ENCODE assay signal across 18 cellular contexts in genomic region chr5:177183766-177184165, GRCh38. TPM values are rescaled to one million over a fixed set of nuclear protein-coding genes. Genes with fewer than 3 reads are reported as not detected.
DNase-seq lines count a peak whose midpoint lies in the region; ATAC-seq and TF ChIP-seq lines count a peak whose summit lies in the region.
"Had no signal": no experiment of that assay in that cellular context is flagged by ENCODE, and none has a peak within 500 bp of the region (broad histone marks: within the 10 kb centered on the region; RNA-seq: fewer than 3 reads in every experiment).

No MANE protein-coding gene starts in this region.

- H3K9ac ChIP-seq in SK-N-SH = no peak overlapping the region

- H3K36me3 Mint-ChIP-seq in GM23338 (ENCODE audit: low read depth) = peaks cover 27% of the 10 kb centered on the region
- H3K36me3 Mint-ChIP-seq in central memory CD8-positive, alpha-beta T cell (ENCODE audit: insufficient read depth) = peaks cover 14% of the 10 kb centered on the region

- no peak overlapping the region for H3K4me3 Mint-ChIP-seq in GM23338
- H3K4me3 Mint-ChIP-seq in central memory CD8-positive, alpha-beta T cell = no peak overlapping the region
- H3K4me3 Mint-ChIP-seq: HFFc6 had no signal

- H3K27me3 ChIP-seq in SK-N-SH (ENCODE audit: insufficient read depth) (no peaks in the 10 kb centered on the region), GM23338 (ENCODE audit: insufficient read depth) (no peaks in the 10 kb centered on the region), neutrophil (no peaks in the 10 kb centered on the region), WERI-Rb-1 (ENCODE audit: insufficient read depth, low read depth, severe bottlenecking) (no peaks in the 10 kb centered on the region)
- H3K27me3 ChIP-seq: Peyer's patch had no signal

- POLR2A ChIA-PET in SK-N-SH (lab: Yijun Ruan, JAX) = no interaction called here

- no peak overlapping the region for H2AFZ ChIP-seq in SK-N-SH (ENCODE audit: low read depth)
- H2AFZ ChIP-seq in GM23338 = no peak overlapping the region

- TF ChIP-seq EP300 in SK-N-SH (IDR thresholded peaks at IDR 0.05; ENCODE audit: borderline replicate concordance in 1 of 2, low read depth in 1 of 2, low read length in 1 of 2) = no peak

- no peak overlapping the region for H3K4me2 ChIP-seq in SK-N-SH
- H3K4me2 ChIP-seq in GM23338 = no peak overlapping the region

- TF ChIP-seq CTCF in SK-N-SH (IDR thresholded peaks at IDR 0.05) = no peak
- TF ChIP-seq CTCF in GM23338 (conservative IDR thresholded peaks at IDR 0.05; ENCODE audit: low read depth in 2 of 2) = no peak
- TF ChIP-seq CTCF in neutrophil (IDR thresholded peaks at IDR 0.05) = no peak
- no peak for TF ChIP-seq CTCF in WERI-Rb-1 (IDR thresholded peaks at IDR 0.05; ENCODE audit: low read depth, low read length)

- H3K27ac ChIP-seq in SK-N-SH (ENCODE audit: low read depth in 2 of 2, low read length in 1 of 2) = no peak overlapping the region
- H3K27ac ChIP-seq in GM23338 (ENCODE audit: low read depth) = peak overlapping the region; percentile 40; the same call in 1 of the 2 replicates
- H3K27ac ChIP-seq in neutrophil = peak overlapping the region; percentile 55
- no peak overlapping the region for H3K27ac ChIP-seq in WERI-Rb-1
- H3K27ac ChIP-seq: 22Rv1, Peyer's patch had no signal

- no peaks in the 10 kb centered on the region for H3K9me3 Mint-ChIP-seq in GM23338
- no peaks in the 10 kb centered on the region for H3K9me3 Mint-ChIP-seq in central memory CD8-positive, alpha-beta T cell
- H3K9me3 Mint-ChIP-seq: HFFc6 had no signal

- H3K4me3 ChIP-seq in SK-N-SH (ENCODE audit: low read depth in 2 of 2, low read length in 1 of 2) = no peak overlapping the region
- H3K4me3 ChIP-seq in GM23338 = no peak overlapping the region
- H3K4me3 ChIP-seq in neutrophil (ENCODE audit: low read depth in 1 of 2, low read length in 1 of 2) = no peak overlapping the region
- H3K4me3 ChIP-seq in WERI-Rb-1 (ENCODE audit: low read depth, low read length) = no peak overlapping the region
- H3K4me3 ChIP-seq: Peyer's patch had no signal

- no peaks in the 10 kb centered on the region; a peak in 1 of 4 replicates for H3K4me1 ChIP-seq in SK-N-SH (ENCODE audit: control insufficient read depth in 1 of 2, insufficient read depth in 2 of 2, low read depth in 1 of 2, low read length in 1 of 2)
- 0 out of 2 replicates have a peak, but pooled peaks cover 2% of the 10 kb centered on the region for H3K4me1 ChIP-seq in GM23338 (ENCODE audit: insufficient read depth)
- peaks cover 0 to under 1% of the 10 kb centered on the region in 2 experiments for H3K4me1 ChIP-seq in neutrophil (ENCODE audit: control insufficient read depth in 1 of 2, insufficient read depth in 1 of 2, low read depth in 1 of 2, low read length in 1 of 2)
- H3K4me1 ChIP-seq: Peyer's patch had no signal

- H3K9me2 ChIP-seq in SK-N-SH (no peaks in the 10 kb centered on the region), GM23338 (ENCODE audit: insufficient read depth) (no peaks in the 10 kb centered on the region)

- no peak overlapping the region for H3K27ac Mint-ChIP-seq in GM23338
- peak overlapping the region; percentile 18 for H3K27ac Mint-ChIP-seq in central memory CD8-positive, alpha-beta T cell (ENCODE audit: low read depth)
- H3K27ac Mint-ChIP-seq: HFFc6 had no signal

- H3K79me2 ChIP-seq in SK-N-SH (ENCODE audit: insufficient read depth) (peaks cover 88% of the 10 kb centered on the region), GM23338 (replicated peaks; ENCODE audit: insufficient read depth) (peaks cover 96% of the 10 kb centered on the region)

- H3K36me3 ChIP-seq in SK-N-SH (replicated peaks in 1 of 2; ENCODE audit: control insufficient read depth in 1 of 2, insufficient read depth in 2 of 2, low read length in 1 of 2) (peaks cover 5 to 10% of the 10 kb centered on the region in 2 experiments), GM23338 (ENCODE audit: insufficient read depth) (no peaks in the 10 kb centered on the region), neutrophil (peaks cover 9% of the 10 kb centered on the region), WERI-Rb-1 (no peaks in the 10 kb centered on the region)

- H3F3A ChIP-seq in SK-N-SH (replicated peaks; ENCODE audit: insufficient read depth) (peaks cover 18% of the 10 kb centered on the region), GM23338 (replicated peaks; ENCODE audit: low read depth) (peaks cover 20% of the 10 kb centered on the region)

- WGBS in SK-N-SH (ENCODE audit: low lambda C conversion rate) = 94% methylated on average over 2 of the region's 2 CpGs

- H3K9me3 ChIP-seq in SK-N-SH (no peaks in the 10 kb centered on the region), neutrophil (no peaks in the 10 kb centered on the region), WERI-Rb-1 (ENCODE audit: severe bottlenecking) (no peaks in the 10 kb centered on the region)
- H3K9me3 ChIP-seq: Peyer's patch had no signal

- peaks cover 18% of the 10 kb centered on the region for H4K20me1 ChIP-seq in SK-N-SH (ENCODE audit: insufficient read depth)
- H4K20me1 ChIP-seq in GM23338 (replicated peaks; ENCODE audit: insufficient read depth) = peaks cover 55% of the 10 kb centered on the region

- no peaks in the 10 kb centered on the region for H3K27me3 Mint-ChIP-seq in GM23338 (ENCODE audit: insufficient read depth, low read depth, poor library complexity)
- no peaks in the 10 kb centered on the region for H3K27me3 Mint-ChIP-seq in central memory CD8-positive, alpha-beta T cell

- ATAC-seq in SK-N-SH treated with all-trans-retinoic acid at 6 μM for 48 hours (no peak), GM23338 (no peak), GM21717 (IDR thresholded peaks at IDR 0.05; ENCODE audit: unreplicated experiment) (no peak)
- no peak for ATAC-seq in central memory CD8-positive, alpha-beta T cell (replicated peaks; ENCODE audit: extremely low read depth, poor library complexity, severe bottlenecking)
- ATAC-seq: Right ventricle myocardium inferior had no signal

- H3K4me1 Mint-ChIP-seq in GM23338 = peaks cover 13% of the 10 kb centered on the region; the same call in 2 of the 3 replicates
- peaks cover 40% of the 10 kb centered on the region for H3K4me1 Mint-ChIP-seq in central memory CD8-positive, alpha-beta T cell

- CTCF ChIA-PET in SK-N-SH (lab: Yijun Ruan, JAX) = no interaction called here

- TF ChIP-seq RAD21 in SK-N-SH (IDR thresholded peaks at IDR 0.05; ENCODE audit: low read length) = no peak

- DNase-seq in SK-N-SH (no peak), GM23338 (ENCODE audit: low spot score) (no peak), WERI-Rb-1 (no peak), cerebellum (ENCODE audit: low spot score) (no peak)
- no peak for DNase-seq in central memory CD8-positive, alpha-beta T cell (ENCODE audit: low spot score in 2 of 2)
- DNase-seq: AML-193; HFFc6; KBM-7; NCI-H1105; NCI-H2081; NCI-H748 treated with DMSO at 0.1 percent for 48 hours; NK-92 treated with Interleukin-12 subunit alpha and Interleukin-12 subunit beta, amount 100 ng/mL, for 24 hours; Peyer's patch had no signal

TF ChIP-seq in SK-N-SH treated with all-trans-retinoic acid at 6 μM for 48 hours, 23 proteins besides CTCF, POLR2A, EP300 and RAD21:
- TF ChIP-seq ZNF8 (CRISPR knock-in tag; IDR thresholded peaks at IDR 0.05) = peak; percentile 66; the same call in 1 of the 2 replicates
- TF ChIP-seq CSRNP3 (CRISPR knock-in tag; IDR thresholded peaks at IDR 0.05) = no peak

TF ChIP-seq in SK-N-SH, 30 proteins besides CTCF, POLR2A, EP300 and RAD21:
- TF ChIP-seq CHD2 (IDR thresholded peaks at IDR 0.05; ENCODE audit: low read length, partially characterized antibody) (no peak), NFIC (IDR thresholded peaks at IDR 0.05; ENCODE audit: borderline replicate concordance) (no peak), PBX3 (IDR thresholded peaks at IDR 0.05) (no peak)

TF ChIP-seq in GM23338, 12 proteins besides CTCF, POLR2A, EP300 and RAD21 (continues in another document):
- TF ChIP-seq STAT1 (IDR thresholded peaks at IDR 0.05; ENCODE audit: unreplicated experiment) (no peak), ETS1 (IDR thresholded peaks at IDR 0.05) (no peak), ZNF331 (CRISPR knock-in tag; IDR thresholded peaks at IDR 0.05; ENCODE audit: low read depth) (no peak)

RNA-seq across cellular contexts. Expression of gene NSD1, which starts 50.2 kb away (rescaled TPM):
- polyA plus RNA-seq in SK-N-SH (2012; rRNA removed) = 6.7 and 9.0 TPM in 2 replicates
- polyA plus RNA-seq in SK-N-SH (2012; cell fraction: cytosol; rRNA removed) = 6.6 and 7.0 TPM in 2 replicates
- polyA plus RNA-seq in SK-N-SH (2012; cell fraction: nucleus; rRNA removed) = 9.5 and 14.4 TPM in 2 replicates
- 85.9 and 106 TPM in 2 replicates for total RNA-seq in GM23338 (2014; rRNA removed; shearing (Covaris generic))
- 82.5 and 96.4 TPM in 2 replicates for polyA plus RNA-seq in GM23338 (2016; fragmentation: Nextera tagmentation; extraction: Ambion mirVana)
- 102 TPM for total RNA-seq in cerebellum

Comparison
In these comparisons a context has a peak if more than half of its experiments do, and no peak if none do; other contexts are left out.
1. H3K27ac ChIP-seq: peak in GM23338 (single experiment) and neutrophil (single experiment); none in SK-N-SH (0 of 2) and WERI-Rb-1 (single experiment).